Comparison of ENCODE assay signal across 2 cellular contexts in genomic region chr12:116339062-116339461, GRCh38.
TF ChIP-seq lines count a peak whose summit lies in the region.

No MANE protein-coding gene starts in this region.

TF ChIP-seq in IMR-90, 13 proteins besides CTCF, POLR2A, EP300 and RAD21:
- TF ChIP-seq MXI1 (IDR thresholded peaks at IDR 0.05; ENCODE audit: borderline replicate concordance, low read depth, low read length) = no peak
- no peak for TF ChIP-seq CHD1 (IDR thresholded peaks at IDR 0.05; ENCODE audit: low read depth, low read length)
- no peak for TF ChIP-seq MAZ (IDR thresholded peaks at IDR 0.05; ENCODE audit: borderline replicate concordance, low read depth, low read length)
- no peak for TF ChIP-seq MAFK (IDR thresholded peaks at IDR 0.05; ENCODE audit: low read depth, low read length)
- TF ChIP-seq SMC3 (IDR thresholded peaks at IDR 0.05; ENCODE audit: low read depth, low read length) = no peak
- TF ChIP-seq FOS (IDR thresholded peaks at IDR 0.05; ENCODE audit: low read depth, low read length) = no peak
- no peak for TF ChIP-seq USF2 (IDR thresholded peaks at IDR 0.05; ENCODE audit: low read depth, low read length)
- no peak for TF ChIP-seq RFX5 (IDR thresholded peaks at IDR 0.05; ENCODE audit: low read depth, low read length)
- no peak for TF ChIP-seq CEBPB (IDR thresholded peaks at IDR 0.05; ENCODE audit: low read depth, low read length)
- TF ChIP-seq BHLHE40 (IDR thresholded peaks at IDR 0.05; ENCODE audit: low read depth, low read length) = no peak

TF ChIP-seq in H1, 55 proteins besides CTCF, POLR2A, EP300 and RAD21:
- TF ChIP-seq HDAC2 (IDR thresholded peaks at IDR 0.05; ENCODE audit: borderline replicate concordance in 1 of 2, low read depth in 2 of 2, low read length in 2 of 2) (no peak), CTBP2 (IDR thresholded peaks at IDR 0.05; ENCODE audit: borderline replicate concordance, insufficient read depth, insufficient read length, low read length) (no peak), ZNF274 (IDR thresholded peaks at IDR 0.05; ENCODE audit: borderline replicate concordance, extremely low read depth, low read length) (no peak), SIN3A (conservative IDR thresholded peaks at IDR 0.05 in 1 of 2, IDR thresholded peaks at IDR 0.05 in 1 of 2; ENCODE audit: low read depth in 1 of 2, low read length in 2 of 2) (no peak), KDM5A (IDR thresholded peaks at IDR 0.05; ENCODE audit: low read length) (no peak), SAP30 (IDR thresholded peaks at IDR 0.05; ENCODE audit: insufficient read depth, insufficient replicate concordance, low read length) (no peak), POLR2AphosphoS5 (IDR thresholded peaks at IDR 0.05; ENCODE audit: low read depth, low read length) (no peak), POU5F1 (IDR thresholded peaks at IDR 0.05; ENCODE audit: low read depth, low read length) (no peak), EZH2 (IDR thresholded peaks at IDR 0.05; ENCODE audit: low read depth, low read length, severe bottlenecking) (no peak), TEAD4 (IDR thresholded peaks at IDR 0.05; ENCODE audit: low read depth, low read length) (no peak)
